8 cellular contexts compared by ENCODE assay signal in genomic region chr1:23558872-23559135, GRCh38. TPM values are rescaled to one million over a fixed set of nuclear protein-coding genes. Genes with fewer than 3 reads are reported as not detected.
DNase-seq lines count a peak whose midpoint lies in the region; TF ChIP-seq lines count a peak whose summit lies in the region.

No MANE protein-coding gene starts in this region.

- TF ChIP-seq POLR2A in tibial nerve (IDR thresholded peaks at IDR 0.05), result no peak

- no peak for TF ChIP-seq RAD21 in liver (IDR thresholded peaks at IDR 0.05)

- H3K27me3 ChIP-seq in adipocyte (replicated peaks; ENCODE audit: control insufficient read depth, insufficient read depth, low read length) (no peaks in the 10 kb centered on the region), liver (ENCODE audit: control insufficient read depth in 4 of 4, insufficient read depth in 4 of 4, low read length in 3 of 4) (no peaks in the 10 kb centered on the region), tibial nerve (no peaks in the 10 kb centered on the region)

- H3K27ac ChIP-seq in liver (ENCODE audit: low read depth in 1 of 2, low read length in 2 of 2), result peak overlapping the region; percentile 81 to 87
- peak overlapping the region; percentile 90 to 97 (median 96) for H3K27ac ChIP-seq in tibial nerve

- peak overlapping the region; percentile 91 for H3K4me3 ChIP-seq in adipocyte (ENCODE audit: low read length)
- H3K4me3 ChIP-seq in liver (ENCODE audit: low read depth in 1 of 3, low read length in 3 of 3), result peak overlapping the region; percentile 67 to 85 (median 73)
- H3K4me3 ChIP-seq in tibial nerve, result peak overlapping the region; percentile 79 to 93 (median 85)

- TF ChIP-seq CTCF in liver (IDR thresholded peaks at IDR 0.05; ENCODE audit: low read depth, low read length, missing input control) (no peak), tibial nerve (IDR thresholded peaks at IDR 0.05) (no peak)

- WGBS in liver, result 2% methylated on average over 14 of the region's 14 CpGs
- 0 to 1% methylated on average over 14 of the region's 14 CpGs for WGBS in tibial nerve, 2 donors

- TF ChIP-seq EP300 in tibial nerve (IDR thresholded peaks at IDR 0.05), result no peak

- H3K9ac ChIP-seq in adipocyte (ENCODE audit: low read length), result peak overlapping the region; percentile 95
- peak overlapping the region; percentile 40 to 83 for H3K9ac ChIP-seq in liver (ENCODE audit: low read depth in 1 of 2, low read length in 2 of 2)

- peaks cover 65% of the 10 kb centered on the region for H3K4me1 ChIP-seq in adipocyte (ENCODE audit: control insufficient read depth, insufficient read depth, low read length)
- H3K4me1 ChIP-seq in liver (ENCODE audit: control insufficient read depth in 4 of 4, insufficient read depth in 4 of 4, low read length in 3 of 4), result peaks cover 2 to 38% (median 21%) of the 10 kb centered on the region in 4 donors
- H3K4me1 ChIP-seq in tibial nerve, result peaks cover 0 to 70% (median 50%) of the 10 kb centered on the region in 4 donors

- H3K9me3 ChIP-seq in adipocyte (ENCODE audit: control insufficient read depth, low read length) (no peaks in the 10 kb centered on the region), liver (ENCODE audit: control insufficient read depth in 4 of 4, low read length in 3 of 4) (no peaks in the 10 kb centered on the region), tibial nerve (no peaks in the 10 kb centered on the region)

- DNase-seq in activated effector memory CD4-positive, alpha-beta T cell treated with Interleukin-2 at 50 U/mL for 16 hours, result peak; percentile 12
- no peak for DNase-seq in activated effector memory CD4-positive, alpha-beta T cell treated with anti-CD3 and anti-CD28 coated beads, Interleukin-2, amount 50 U/mL, for 16 hours
- DNase-seq in adipocyte (ENCODE audit: low read depth) (peak; percentile 36), tibial nerve (ENCODE audit: low spot score in 2 of 2) (no peak), NCI-H1105 treated with DMSO at 0.1 percent for 48 hours (lab: John Stamatoyannopoulos, UW) (no peak), AG08396 (ENCODE audit: low spot score) (no peak), midbrain (lab: John Stamatoyannopoulos, UW) (no peak)

- H3K36me3 ChIP-seq in adipocyte (ENCODE audit: control insufficient read depth, insufficient read depth, low read length, severe bottlenecking), result peaks cover 10% of the 10 kb centered on the region
- H3K36me3 ChIP-seq in liver (ENCODE audit: control insufficient read depth in 4 of 4, insufficient read depth in 3 of 4, low read depth in 1 of 4, low read length in 3 of 4), result no peaks in the 10 kb centered on the region
- H3K36me3 ChIP-seq in tibial nerve, result peaks cover 0 to 13% (median 0%) of the 10 kb centered on the region in 3 donors

TF ChIP-seq in liver, 16 proteins besides CTCF, POLR2A, EP300 and RAD21:
- TF ChIP-seq JUND (IDR thresholded peaks at IDR 0.05), result no peak
- no peak for TF ChIP-seq ATF3 (IDR thresholded peaks at IDR 0.05)
- TF ChIP-seq YY1 (IDR thresholded peaks at IDR 0.05), result no peak
- TF ChIP-seq SP1 (IDR thresholded peaks at IDR 0.05), result no peak
- no peak for TF ChIP-seq ZBTB33 (IDR thresholded peaks at IDR 0.05)
- no peak for TF ChIP-seq REST (IDR thresholded peaks at IDR 0.05)
- no peak for TF ChIP-seq EGR1 (IDR thresholded peaks at IDR 0.05; ENCODE audit: low read depth in 2 of 2)
- no peak for TF ChIP-seq FOXA2 (IDR thresholded peaks at IDR 0.05)
- no peak for TF ChIP-seq RXRA (IDR thresholded peaks at IDR 0.05)
- TF ChIP-seq TAF1 (conservative IDR thresholded peaks at IDR 0.05), result no peak
- TF ChIP-seq GABPA (IDR thresholded peaks at IDR 0.05 in 1 of 2, conservative IDR thresholded peaks at IDR 0.05 in 1 of 2), result no peak
- no peak for TF ChIP-seq FOXA1 (IDR thresholded peaks at IDR 0.05)
- TF ChIP-seq MAX (IDR thresholded peaks at IDR 0.05), result no peak
- no peak for TF ChIP-seq HNF4G (IDR thresholded peaks at IDR 0.05)
- no peak for TF ChIP-seq NR2F2 (IDR thresholded peaks at IDR 0.05)
- no peak for TF ChIP-seq HNF4A (conservative IDR thresholded peaks at IDR 0.05)
TF ChIP-seq in liver: peak in this region for 0.

RNA-seq across cellular contexts. Expression of gene ID3, which starts 0.5 kb away (rescaled TPM):
- total RNA-seq in liver, result 10 to 100 TPM; 21.6 to 38.6 TPM
- polyA plus RNA-seq in liver, result 10 to 100 TPM; 37.3 to 42.6 TPM
- 100 to 1,000 TPM; 263 to 369 (median 312) TPM for total RNA-seq in tibial nerve

RNA-seq across cellular contexts. Expression of gene E2F2, which starts 27.8 kb away (rescaled TPM):
- 10 to 100 TPM in 1 of 2 donors, under 1 TPM in 1; 0.08 to 79.9 TPM for total RNA-seq in liver
- polyA plus RNA-seq in liver, result under 1 TPM; 0.36 to 0.53 TPM
- total RNA-seq in tibial nerve, result under 1 TPM in 3 of 4 donors, not detected in 1; 0.20 to 0.30 (median 0.21) TPM

Comparison
In these comparisons a context has a peak if more than half of its experiments do, and no peak if none do; other contexts are left out.
1. DNase-seq: peak in activated effector memory CD4-positive, alpha-beta T cell treated with Interleukin-2 at 50 U/mL for 16 hours (single experiment) and adipocyte (single experiment); none in activated effector memory CD4-positive, alpha-beta T cell treated with anti-CD3 and anti-CD28 coated beads, Interleukin-2, amount 50 U/mL, for 16 hours (single experiment), tibial nerve (0 of 2), NCI-H1105 treated with DMSO at 0.1 percent for 48 hours (single experiment), AG08396 (single experiment) and midbrain (single experiment).
2. RNA of gene ID3, which starts 0.5 kb away (total RNA-seq): 263 to 369 TPM in tibial nerve; 21.6 to 38.6 TPM in liver; every median in the first group is over 4 times any median in the second.
3. Peak in every context shown above with its lines, with median percentiles within 50 percentile points of each other: H3K4me3 ChIP-seq.